8 cellular contexts compared by ENCODE assay signal in the genomic region with DNA sequence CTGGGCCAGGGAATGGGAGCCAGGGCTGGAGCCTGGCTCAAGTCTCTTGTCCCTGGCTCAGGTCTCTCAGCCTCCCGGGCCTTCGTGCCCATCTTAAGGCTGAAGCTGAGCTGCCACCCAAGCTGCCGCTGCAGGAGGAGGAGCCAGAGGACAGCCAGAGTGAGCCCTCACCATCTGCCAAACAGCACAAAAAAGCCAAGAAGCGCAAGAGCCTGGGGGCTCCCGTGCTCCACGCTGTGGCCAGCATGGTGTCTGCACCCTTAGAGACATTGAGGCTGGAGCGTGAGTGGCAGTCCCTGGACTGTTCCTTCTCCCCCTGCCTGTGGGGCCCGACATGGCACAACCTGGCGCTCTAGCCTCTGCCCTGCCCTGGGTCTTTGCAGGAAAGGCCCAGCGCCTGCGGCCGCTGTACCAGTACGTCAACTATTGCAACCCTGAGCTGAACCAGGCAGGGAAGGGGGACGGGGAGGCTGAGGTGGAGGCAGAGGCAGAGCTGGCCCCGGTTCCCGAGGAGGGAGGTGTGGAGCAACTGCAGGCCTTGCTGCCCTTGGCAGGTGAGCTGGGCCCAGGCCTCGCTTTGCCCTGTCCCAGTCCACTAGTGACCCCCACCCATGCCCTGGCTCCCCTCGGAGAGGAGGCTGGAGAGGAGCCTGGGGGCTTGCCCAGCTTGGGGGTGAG. TPM values are rescaled to one million over a fixed set of nuclear protein-coding genes. Genes with fewer than 3 reads are reported as not detected.
DNase-seq lines count a peak whose midpoint lies in the region; ATAC-seq lines count a peak whose summit lies in the region.

No MANE protein-coding gene starts in this region.

- no peaks in the 10 kb centered on the region for H3K9me3 ChIP-seq in mesenchymal stem cell (ENCODE audit: control insufficient read depth, low read length)

- H2BK5ac ChIP-seq in mesenchymal stem cell (ENCODE audit: low read depth, low read length, poor library complexity, severe bottlenecking), result no peak overlapping the region

- CTCF ChIA-PET in activated CD4-positive, alpha-beta memory T cell treated with anti-CD3 and anti-CD28 coated beads, Interleukin-2, amount 10 ng/mL, durations not matched to agents 7 days and 5 days (lab: Charles Lee), result interaction anchor here (0.5 to 16.7 kb wide), 20 partner anchors 8 to 373 kb away, joined by 3 to 179 read pairs (median 4); partner anchors contain the start of genes ACD, ATP6V0D1, CARMIL2 and CTCF

- POLR2A ChIA-PET in activated CD4-positive, alpha-beta memory T cell treated with anti-CD3 and anti-CD28 coated beads, Interleukin-2, amount 10 ng/mL, durations not matched to agents 7 days and 5 days (lab: Charles Lee), result interaction anchor here (0.7 to 3.5 kb wide), 13 partner anchors 9 to 596 kb away, joined by 3 to 12 read pairs (median 5); partner anchors contain the start of genes ATP6V0D1, CARMIL2, CTCF and GFOD2

- H3K27ac ChIP-seq in mesenchymal stem cell (ENCODE audit: low read length, poor library complexity, severe bottlenecking), result no peak overlapping the region

- 35% methylated on average over 18 of the region's 18 CpGs for WGBS in mesenchymal stem cell

- H2BK12ac ChIP-seq in mesenchymal stem cell (ENCODE audit: low read length in 2 of 2), result no peak overlapping the region

- H3K36me3 Mint-ChIP-seq in activated CD4-positive, alpha-beta memory T cell treated with anti-CD3 and anti-CD28 coated beads, Interleukin-2, amount 10 ng/mL, durations not matched to agents 7 days and 5 days (ENCODE audit: low read depth), result no peaks in the 10 kb centered on the region

- no peaks in the 10 kb centered on the region for H3K27me3 ChIP-seq in mesenchymal stem cell (ENCODE audit: control insufficient read depth in 1 of 2, insufficient read depth in 1 of 2, low read length in 2 of 2)

- H2BK120ac ChIP-seq in mesenchymal stem cell (ENCODE audit: low read depth, low read length), result no peak overlapping the region

- H3K79me1 ChIP-seq in mesenchymal stem cell (replicated peaks; ENCODE audit: low read length, poor library complexity, severe bottlenecking), result peaks cover 5% of the 10 kb centered on the region

- peak overlapping the region; percentile 64 for H4K8ac ChIP-seq in mesenchymal stem cell (ENCODE audit: low read length)

- H4K91ac ChIP-seq in mesenchymal stem cell (ENCODE audit: low read length), result no peak overlapping the region

- peaks cover 30% of the 10 kb centered on the region for H3K4me1 Mint-ChIP-seq in activated CD4-positive, alpha-beta memory T cell treated with anti-CD3 and anti-CD28 coated beads, Interleukin-2, amount 10 ng/mL, durations not matched to agents 7 days and 5 days

- H3K18ac ChIP-seq in mesenchymal stem cell (ENCODE audit: low read depth in 1 of 2, low read length in 2 of 2), result no peak overlapping the region

- no peak overlapping the region for H2AK5ac ChIP-seq in mesenchymal stem cell (ENCODE audit: low read length, severe bottlenecking)

- H3K27ac Mint-ChIP-seq in activated CD4-positive, alpha-beta memory T cell treated with anti-CD3 and anti-CD28 coated beads, Interleukin-2, amount 10 ng/mL, durations not matched to agents 7 days and 5 days, result no peak overlapping the region

- ATAC-seq in GM18909 (IDR thresholded peaks at IDR 0.05; ENCODE audit: poor library complexity, unreplicated experiment) (peak; percentile 75), HG03196 (IDR thresholded peaks at IDR 0.05; ENCODE audit: unreplicated experiment) (peak; percentile 66)

- DNase-seq in AML-193 (lab: John Stamatoyannopoulos, UW) (peak; percentile 92 to 95), NCI-H526 treated with DMSO at 0.1 percent for 48 hours (lab: John Stamatoyannopoulos, UW) (peak; percentile 77), mesenchymal stem cell (peak; percentile 96)
- DNase-seq in activated CD4-positive, alpha-beta memory T cell treated with anti-CD3 and anti-CD28 coated beads, Interleukin-2, amount 10 ng/mL, durations not matched to agents 7 days and 5 days, result peak; percentile 88
- peak; percentile 76 for DNase-seq in effector CD4-positive, alpha-beta T cell
- DNase-seq in stimulated activated CD8-positive, alpha-beta memory T cell treated with anti-CD3 and anti-CD28 coated beads, Interleukin-15, amount 100 ng/mL, for 1 hour (ENCODE audit: low read depth), result peak; percentile 51

- no peak overlapping the region for H3K14ac ChIP-seq in mesenchymal stem cell (ENCODE audit: low read length in 2 of 2)

- no peaks in the 10 kb centered on the region for H3K9me3 Mint-ChIP-seq in activated CD4-positive, alpha-beta memory T cell treated with anti-CD3 and anti-CD28 coated beads, Interleukin-2, amount 10 ng/mL, durations not matched to agents 7 days and 5 days

- H3K9ac ChIP-seq in mesenchymal stem cell (ENCODE audit: low read length), result peak overlapping the region; percentile 93

- peak overlapping the region in 1 of 2 experiments; percentile 17 for H3K4ac ChIP-seq in mesenchymal stem cell (ENCODE audit: low read depth in 1 of 2, low read length in 2 of 2)

- peaks cover 26% of the 10 kb centered on the region for H3K4me1 ChIP-seq in mesenchymal stem cell (ENCODE audit: control insufficient read depth, insufficient read depth, low read depth, low read length)

- peak overlapping the region; percentile 2 for H3K4me2 ChIP-seq in mesenchymal stem cell (ENCODE audit: low read length, poor library complexity, severe bottlenecking)

- H3K27me3 Mint-ChIP-seq in activated CD4-positive, alpha-beta memory T cell treated with anti-CD3 and anti-CD28 coated beads, Interleukin-2, amount 10 ng/mL, durations not matched to agents 7 days and 5 days, result no peaks in the 10 kb centered on the region

- peaks cover 14 to 16% of the 10 kb centered on the region in 2 experiments for H3K36me3 ChIP-seq in mesenchymal stem cell (ENCODE audit: control insufficient read depth in 1 of 2, insufficient read depth in 2 of 2, low read depth in 1 of 2, low read length in 2 of 2)

- H3K4me3 ChIP-seq in mesenchymal stem cell (ENCODE audit: insufficient read depth in 1 of 2, low read depth in 1 of 2, low read length in 2 of 2), result peak overlapping the region in 1 of 2 experiments; percentile 85

- H3K4me3 Mint-ChIP-seq in activated CD4-positive, alpha-beta memory T cell treated with anti-CD3 and anti-CD28 coated beads, Interleukin-2, amount 10 ng/mL, durations not matched to agents 7 days and 5 days, result peak overlapping the region; percentile 86

- no peak overlapping the region for H3K23ac ChIP-seq in mesenchymal stem cell (ENCODE audit: low read length in 2 of 2)

- H2BK15ac ChIP-seq in mesenchymal stem cell (ENCODE audit: low read depth, poor library complexity, severe bottlenecking), result peak overlapping the region; percentile 23

- no peak overlapping the region for H2AFZ ChIP-seq in mesenchymal stem cell (ENCODE audit: low read depth, low read length)

RNA-seq across cellular contexts. Expression of gene C16orf86, which starts 1.3 kb away (rescaled TPM):
- total RNA-seq in activated CD4-positive, alpha-beta memory T cell treated with anti-CD3 and anti-CD28 coated beads, Interleukin-2, amount 10 ng/mL, durations not matched to agents 7 days and 5 days, result 1 to 10 TPM; 2.9 to 4.3 TPM
- polyA plus RNA-seq in mesenchymal stem cell (2013, experiment 1 of 2), result 2.3 TPM
- polyA plus RNA-seq in mesenchymal stem cell (2013, experiment 2 of 2), result 1.8 TPM

RNA-seq across cellular contexts. Expression of gene ENKD1, which starts 1.4 kb away (rescaled TPM):
- 1 to 10 TPM; 7.4 to 8.1 TPM for total RNA-seq in activated CD4-positive, alpha-beta memory T cell treated with anti-CD3 and anti-CD28 coated beads, Interleukin-2, amount 10 ng/mL, durations not matched to agents 7 days and 5 days
- polyA plus RNA-seq in mesenchymal stem cell (2013, experiment 1 of 2), result 7.9 TPM
- 9.0 TPM for polyA plus RNA-seq in mesenchymal stem cell (2013, experiment 2 of 2)

RNA-seq across cellular contexts. Expression of gene PARD6A, which starts 7.2 kb away (rescaled TPM):
- total RNA-seq in activated CD4-positive, alpha-beta memory T cell treated with anti-CD3 and anti-CD28 coated beads, Interleukin-2, amount 10 ng/mL, durations not matched to agents 7 days and 5 days, result 10 to 100 TPM; 12.2 to 14.0 TPM
- polyA plus RNA-seq in mesenchymal stem cell (2013, experiment 1 of 2), result 0.28 TPM
- polyA plus RNA-seq in mesenchymal stem cell (2013, experiment 2 of 2), result 0.32 TPM

RNA-seq across cellular contexts. Expression of gene ACD, which starts 7.9 kb away (rescaled TPM):
- total RNA-seq in activated CD4-positive, alpha-beta memory T cell treated with anti-CD3 and anti-CD28 coated beads, Interleukin-2, amount 10 ng/mL, durations not matched to agents 7 days and 5 days, result 10 to 100 TPM; 43.5 to 44.1 TPM
- polyA plus RNA-seq in mesenchymal stem cell (2013, experiment 1 of 2), result 13.6 TPM
- polyA plus RNA-seq in mesenchymal stem cell (2013, experiment 2 of 2), result 13.9 TPM

RNA-seq across cellular contexts. Expression of gene CARMIL2, which starts 23.0 kb away (rescaled TPM):
- total RNA-seq in activated CD4-positive, alpha-beta memory T cell treated with anti-CD3 and anti-CD28 coated beads, Interleukin-2, amount 10 ng/mL, durations not matched to agents 7 days and 5 days, result 100 to 1,000 TPM; 132 to 142 TPM
- polyA plus RNA-seq in mesenchymal stem cell (2013, experiment 1 of 2), result 0.48 TPM
- polyA plus RNA-seq in mesenchymal stem cell (2013, experiment 2 of 2), result 0.48 TPM
